Comparison of ENCODE assay signal across 1 cellular context in genomic region chr14:37595809-37596595, GRCh38.
TF ChIP-seq lines count a peak whose summit lies in the region.

No MANE protein-coding gene starts in this region.

TF ChIP-seq in K562, 482 proteins besides CTCF, POLR2A, EP300 and RAD21 (continued from another document):
- TF ChIP-seq RCOR1 (IDR thresholded peaks at IDR 0.05; ENCODE audit: borderline replicate concordance in 1 of 2, low read depth in 2 of 2, low read length in 2 of 2) (peak in 1 of 2 experiments; percentile 44; a peak in 1 of 4 replicates), TRIM24 (IDR thresholded peaks at IDR 0.05) (0 out of 4 replicates have a peak, but pooled peaks of 1 of the 2 experiments have one; percentile 19), HDAC2 (IDR thresholded peaks at IDR 0.05) (peak; percentile 40; the same call in 1 of the 2 replicates), GABPB2 (CRISPR knock-in tag; conservative IDR thresholded peaks at IDR 0.05) (no peak), ZBTB7A (IDR thresholded peaks at IDR 0.05; ENCODE audit: borderline replicate concordance, control insufficient read depth, low read depth, low read length) (0 out of 2 replicates have a peak, but pooled peaks have one; percentile 15), IRF9 (tag; IDR thresholded peaks at IDR 0.05) (no peak), EWSR1 (IDR thresholded peaks at IDR 0.05; ENCODE audit: borderline replicate concordance, low read depth, partially characterized antibody) (no peak), BCOR (IDR thresholded peaks at IDR 0.05) (0 out of 2 replicates have a peak, but pooled peaks have one; percentile 39), DPF2 (IDR thresholded peaks at IDR 0.05) (peak; percentile 66), NRF1 (conservative IDR thresholded peaks at IDR 0.05 in 1 of 2, IDR thresholded peaks at IDR 0.05 in 1 of 2) (peak in 1 of 2 experiments; percentile 30; a peak in 1 of 4 replicates), SIN3A (IDR thresholded peaks at IDR 0.05; ENCODE audit: borderline replicate concordance in 2 of 2, control insufficient read depth in 1 of 2, low read depth in 2 of 2, low read length in 2 of 2) (no peak), ZBTB40 (IDR thresholded peaks at IDR 0.05) (no peak), ZBTB40 (CRISPR knock-in tag; IDR thresholded peaks at IDR 0.05) (no peak), RBBP5 (IDR thresholded peaks at IDR 0.05; ENCODE audit: borderline replicate concordance, insufficient read depth, low read length, poor library complexity, severe bottlenecking) (no peak), NCOA1 (IDR thresholded peaks at IDR 0.05; ENCODE audit: low read depth) (0 out of 2 replicates have a peak, but pooled peaks have one; percentile 23), NR2C2 (CRISPR knock-in tag; IDR thresholded peaks at IDR 0.05) (no peak), NR2C2 (tag; IDR thresholded peaks at IDR 0.05) (peak; percentile 21), RFX5 (IDR thresholded peaks at IDR 0.05; ENCODE audit: low read depth, low read length) (peak; percentile 83), ZEB2 (IDR thresholded peaks at IDR 0.05) (peak; percentile 91), EP400 (IDR thresholded peaks at IDR 0.05) (peak; percentile 27), TCF3 (CRISPR knock-in tag; IDR thresholded peaks at IDR 0.05) (peak; percentile 21; the same call in 1 of the 2 replicates), PYGO2 (tag; IDR thresholded peaks at IDR 0.05) (no peak)
